Comparison of ENCODE assay signal across 1 cellular context in genomic region chr1:162497723-162498441, GRCh38.
A peak's percentile ranks its signal among the peaks of the same experiment; 100 is the strongest.
TF ChIP-seq lines count a peak whose summit lies in the region.

TSS of gene UHMK1 (plus strand) at chr1:162497818. CDS start at chr1:162498001, 183 bp downstream.

TF ChIP-seq in HepG2, 621 proteins besides CTCF, POLR2A, EP300 and RAD21 (continued from another document and continues in another):
- TF ChIP-seq THRA (CRISPR knock-in tag; IDR thresholded peaks at IDR 0.05; ENCODE audit: borderline replicate concordance) (no peak), CSRNP1 (CRISPR knock-in tag; IDR thresholded peaks at IDR 0.05) (peak; percentile 67; the same call in 1 of the 2 replicates), ZNF337 (CRISPR knock-in tag; IDR thresholded peaks at IDR 0.05; ENCODE audit: borderline replicate concordance, low read depth) (no peak), MTF1 (CRISPR knock-in tag; IDR thresholded peaks at IDR 0.05) (peak; percentile 82; the same call in 1 of the 2 replicates), ZNF496 (CRISPR knock-in tag; IDR thresholded peaks at IDR 0.05; ENCODE audit: insufficient replicate concordance) (no peak), IKZF4 (CRISPR knock-in tag; IDR thresholded peaks at IDR 0.05; ENCODE audit: borderline replicate concordance, low read depth, not compliant biosample characterization) (peak; percentile 64), ATF7-NPFF (CRISPR knock-in tag; IDR thresholded peaks at IDR 0.05; ENCODE audit: low read depth) (no peak; the same call in 1 of the 2 replicates), SOX6 (IDR thresholded peaks at IDR 0.05) (no peak), SOX6 (CRISPR knock-in tag; IDR thresholded peaks at IDR 0.05) (peak; percentile 40; the same call in 1 of the 2 replicates), ZNF766 (CRISPR knock-in tag; IDR thresholded peaks at IDR 0.05; ENCODE audit: borderline replicate concordance) (no peak), CREB3 (CRISPR knock-in tag; IDR thresholded peaks at IDR 0.05) (no peak), E2F5 (CRISPR knock-in tag; conservative IDR thresholded peaks at IDR 0.05) (no peak), IRX3 (CRISPR knock-in tag; IDR thresholded peaks at IDR 0.05; ENCODE audit: borderline replicate concordance, low read depth) (no peak), CREB1 (IDR thresholded peaks at IDR 0.05) (no peak), CREB1 (CRISPR knock-in tag; IDR thresholded peaks at IDR 0.05) (no peak), ZNF225 (CRISPR knock-in tag; IDR thresholded peaks at IDR 0.05) (peak; percentile 74), SRSF1 (optimal IDR thresholded peaks at IDR 0.05; ENCODE audit: low read depth, low read length) (peak; percentile 38), SIX1 (CRISPR knock-in tag; IDR thresholded peaks at IDR 0.05; ENCODE audit: borderline replicate concordance) (no peak), NCOA2 (CRISPR knock-in tag; IDR thresholded peaks at IDR 0.05) (no peak; the same call in 1 of the 2 replicates), ZNF326 (CRISPR knock-in tag; IDR thresholded peaks at IDR 0.05; ENCODE audit: borderline replicate concordance) (no peak), ZSCAN29 (CRISPR knock-in tag; conservative IDR thresholded peaks at IDR 0.05) (no peak), SYNCRIP (IDR thresholded peaks at IDR 0.05; ENCODE audit: insufficient read depth, low read depth, low read length) (no peak), ZBTB3 (CRISPR knock-in tag; IDR thresholded peaks at IDR 0.05; ENCODE audit: borderline replicate concordance, low read depth) (no peak; the same call in 1 of the 2 replicates), MED1 (CRISPR knock-in tag; IDR thresholded peaks at IDR 0.05) (peak; percentile 34; the same call in 1 of the 2 replicates), ZNF678 (CRISPR knock-in tag; IDR thresholded peaks at IDR 0.05) (peak; percentile 44; the same call in 1 of the 2 replicates), POGZ (CRISPR knock-in tag; IDR thresholded peaks at IDR 0.05) (peak; percentile 76), ZNF777 (CRISPR knock-in tag; IDR thresholded peaks at IDR 0.05) (peak; percentile 56; the same call in 1 of the 2 replicates), CCDC6 (CRISPR knock-in tag; IDR thresholded peaks at IDR 0.05) (no peak), AKNA (CRISPR knock-in tag; IDR thresholded peaks at IDR 0.05; ENCODE audit: borderline replicate concordance) (no peak), PCBP1 (IDR thresholded peaks at IDR 0.05; ENCODE audit: borderline replicate concordance, low read depth, low read length) (no peak), LCORL (IDR thresholded peaks at IDR 0.05) (no peak), LCORL (CRISPR knock-in tag; IDR thresholded peaks at IDR 0.05) (no peak), MYPOP (CRISPR knock-in tag; IDR thresholded peaks at IDR 0.05) (peak; percentile 10; the same call in 1 of the 2 replicates), ATF6 (CRISPR knock-in tag; conservative IDR thresholded peaks at IDR 0.05) (no peak), MTA1 (CRISPR knock-in tag; IDR thresholded peaks at IDR 0.05; ENCODE audit: borderline replicate concordance) (peak; percentile 55; the same call in 1 of the 2 replicates), SKIL (CRISPR knock-in tag; IDR thresholded peaks at IDR 0.05; ENCODE audit: borderline replicate concordance) (no peak), ZNF460 (CRISPR knock-in tag; IDR thresholded peaks at IDR 0.05; ENCODE audit: borderline replicate concordance) (no peak), ARID5B (CRISPR knock-in tag; IDR thresholded peaks at IDR 0.05) (peak; percentile 40; the same call in 1 of the 2 replicates), ZNF709 (CRISPR knock-in tag; IDR thresholded peaks at IDR 0.05) (peak; percentile 64; the same call in 1 of the 2 replicates), ZNF879 (CRISPR knock-in tag; IDR thresholded peaks at IDR 0.05) (no peak; the same call in 1 of the 2 replicates), ISL2 (CRISPR knock-in tag; IDR thresholded peaks at IDR 0.05) (no peak), NFATC3 (CRISPR knock-in tag; IDR thresholded peaks at IDR 0.05) (no peak), SNAI1 (CRISPR knock-in tag; IDR thresholded peaks at IDR 0.05; ENCODE audit: borderline replicate concordance) (no peak)
